In the genomic region with DNA sequence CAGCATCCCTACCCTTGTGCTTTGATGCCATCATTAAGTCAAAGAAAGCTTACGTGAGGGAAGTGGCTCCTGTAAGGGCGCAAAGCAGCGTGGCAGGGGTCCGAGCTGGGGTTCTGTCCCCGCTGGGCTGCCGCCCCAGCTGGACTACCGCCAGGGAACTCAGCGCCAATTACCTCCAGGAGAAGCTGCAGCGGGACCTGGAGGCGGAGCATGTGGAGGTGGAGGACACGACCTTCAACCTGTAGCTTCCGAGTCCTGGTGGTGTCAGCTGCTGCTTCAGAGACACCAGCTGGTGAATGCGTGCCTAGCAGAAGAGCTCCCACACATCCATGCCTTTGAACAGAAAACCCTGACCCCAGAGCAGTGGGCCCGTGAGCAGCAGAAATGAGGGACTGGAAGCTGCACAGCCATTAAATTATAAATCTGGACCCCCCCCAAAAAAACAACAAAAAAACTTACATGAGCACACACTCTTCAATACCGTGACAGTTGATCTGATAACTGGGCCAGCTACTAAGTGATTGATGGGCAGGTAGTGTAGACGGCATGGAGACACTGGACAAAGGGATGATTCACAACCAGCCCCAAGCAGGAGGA, we compare ENCODE assay signal across 1 cellular context.
TF ChIP-seq lines count a peak whose summit lies in the region.

No MANE protein-coding gene starts in this region.

TF ChIP-seq in K562, 482 proteins besides CTCF, POLR2A, EP300 and RAD21 (continued from another document and continues in another):
- TF ChIP-seq, protein P1, sequence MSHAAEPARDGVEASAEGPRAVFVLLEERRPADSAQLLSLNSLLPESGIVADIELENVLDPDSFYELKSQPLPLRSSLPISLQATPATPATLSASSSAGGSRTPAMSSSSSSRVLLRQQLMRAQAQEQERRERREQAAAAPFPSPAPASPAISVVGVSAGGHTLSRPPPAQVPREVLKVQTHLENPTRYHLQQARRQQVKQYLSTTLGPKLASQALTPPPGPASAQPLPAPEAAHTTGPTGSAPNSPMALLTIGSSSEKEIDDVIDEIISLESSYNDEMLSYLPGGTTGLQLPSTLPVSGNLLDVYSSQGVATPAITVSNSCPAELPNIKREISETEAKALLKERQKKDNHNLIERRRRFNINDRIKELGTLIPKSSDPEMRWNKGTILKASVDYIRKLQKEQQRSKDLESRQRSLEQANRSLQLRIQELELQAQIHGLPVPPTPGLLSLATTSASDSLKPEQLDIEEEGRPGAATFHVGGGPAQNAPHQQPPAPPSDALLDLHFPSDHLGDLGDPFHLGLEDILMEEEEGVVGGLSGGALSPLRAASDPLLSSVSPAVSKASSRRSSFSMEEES (CRISPR knock-in tag; IDR thresholded peaks at IDR 0.05): no peak
- TF ChIP-seq POLR3G (IDR thresholded peaks at IDR 0.05; ENCODE audit: extremely low read depth, insufficient read length, insufficient replicate concordance) (no peak), EP400 (IDR thresholded peaks at IDR 0.05) (peak; percentile 67; the same call in 1 of the 2 replicates), ESRRA (IDR thresholded peaks at IDR 0.05; ENCODE audit: borderline replicate concordance, low read depth) (peak; percentile 100), CHCHD3 (CRISPR knock-in tag; IDR thresholded peaks at IDR 0.05) (no peak), CHD4 (IDR thresholded peaks at IDR 0.05; ENCODE audit: insufficient read depth, insufficient replicate concordance, low read depth, low read length, poor library complexity, severe bottlenecking) (no peak), ZNF3 (CRISPR knock-in tag; IDR thresholded peaks at IDR 0.05) (no peak), TEAD4 (IDR thresholded peaks at IDR 0.05; ENCODE audit: low read length) (peak; percentile 43; the same call in 1 of the 2 replicates), TEAD4 (CRISPR knock-in tag; IDR thresholded peaks at IDR 0.05; ENCODE audit: borderline replicate concordance) (no peak), JUND (IDR thresholded peaks at IDR 0.05; ENCODE audit: borderline replicate concordance, low read depth, low read length) (peak; percentile 39), JUND (tag; IDR thresholded peaks at IDR 0.05; ENCODE audit: borderline replicate concordance, low read depth, low read length) (no peak; the same call in 1 of the 3 replicates), XRCC5 (IDR thresholded peaks at IDR 0.05; ENCODE audit: low read depth, low read length) (peak; percentile 51; the same call in 1 of the 2 replicates), ZFP36 (IDR thresholded peaks at IDR 0.05; ENCODE audit: low read depth, low read length, partially characterized antibody) (no peak), JUN (IDR thresholded peaks at IDR 0.05; ENCODE audit: borderline replicate concordance, low read depth, low read length) (no peak), JUN (CRISPR knock-in tag; IDR thresholded peaks at IDR 0.05; ENCODE audit: borderline replicate concordance) (no peak), NCOA2 (IDR thresholded peaks at IDR 0.05; ENCODE audit: partially characterized antibody in 2 of 2) (no peak), ARID2 (IDR thresholded peaks at IDR 0.05) (no peak), ZNF436 (CRISPR knock-in tag; IDR thresholded peaks at IDR 0.05) (no peak), MAFG (tag; conservative IDR thresholded peaks at IDR 0.05) (no peak), CBX1 (IDR thresholded peaks at IDR 0.05; ENCODE audit: low read depth) (no peak), ZNF668 (CRISPR knock-in tag; IDR thresholded peaks at IDR 0.05) (no peak), MED1 (CRISPR knock-in tag; IDR thresholded peaks at IDR 0.05; ENCODE audit: borderline replicate concordance) (no peak), ZKSCAN3 (CRISPR knock-in tag; IDR thresholded peaks at IDR 0.05) (no peak), GATA2 (CRISPR knock-in tag; IDR thresholded peaks at IDR 0.05) (peak; percentile 45), PTBP1 (IDR thresholded peaks at IDR 0.05; ENCODE audit: low read depth, low read length) (no peak), PCBP1 (IDR thresholded peaks at IDR 0.05; ENCODE audit: low read depth, low read length, poor library complexity, severe bottlenecking) (no peak), ZNF431 (CRISPR knock-in tag; IDR thresholded peaks at IDR 0.05) (no peak), KHSRP (IDR thresholded peaks at IDR 0.05) (no peak), ILF3 (IDR thresholded peaks at IDR 0.05; ENCODE audit: borderline replicate concordance) (no peak), SMARCA5 (IDR thresholded peaks at IDR 0.05) (no peak), HNRNPUL1 (IDR thresholded peaks at IDR 0.05; ENCODE audit: low read length) (no peak), STAT5A (IDR thresholded peaks at IDR 0.05; ENCODE audit: borderline replicate concordance, low read length) (no peak), ZNF76 (CRISPR knock-in tag; IDR thresholded peaks at IDR 0.05; ENCODE audit: borderline replicate concordance) (no peak), KAT2B (IDR thresholded peaks at IDR 0.05; ENCODE audit: low read depth, low read length) (no peak), CC2D1A (IDR thresholded peaks at IDR 0.05) (peak; percentile 52; the same call in 1 of the 2 replicates), COPS2 (conservative IDR thresholded peaks at IDR 0.05) (no peak), NFYB (IDR thresholded peaks at IDR 0.05; ENCODE audit: extremely low read depth, insufficient read length) (no peak), SRSF9 (IDR thresholded peaks at IDR 0.05; ENCODE audit: borderline replicate concordance, low read depth, low read length) (no peak), PHB2 (IDR thresholded peaks at IDR 0.05; ENCODE audit: low read depth) (no peak), ETV5 (CRISPR knock-in tag; IDR thresholded peaks at IDR 0.05; ENCODE audit: low read depth) (peak; percentile 53; the same call in 1 of the 2 replicates), NR3C1 (CRISPR knock-in tag; IDR thresholded peaks at IDR 0.05) (no peak), ZNF551 (CRISPR knock-in tag; IDR thresholded peaks at IDR 0.05) (no peak)
- TF ChIP-seq, protein P2, sequence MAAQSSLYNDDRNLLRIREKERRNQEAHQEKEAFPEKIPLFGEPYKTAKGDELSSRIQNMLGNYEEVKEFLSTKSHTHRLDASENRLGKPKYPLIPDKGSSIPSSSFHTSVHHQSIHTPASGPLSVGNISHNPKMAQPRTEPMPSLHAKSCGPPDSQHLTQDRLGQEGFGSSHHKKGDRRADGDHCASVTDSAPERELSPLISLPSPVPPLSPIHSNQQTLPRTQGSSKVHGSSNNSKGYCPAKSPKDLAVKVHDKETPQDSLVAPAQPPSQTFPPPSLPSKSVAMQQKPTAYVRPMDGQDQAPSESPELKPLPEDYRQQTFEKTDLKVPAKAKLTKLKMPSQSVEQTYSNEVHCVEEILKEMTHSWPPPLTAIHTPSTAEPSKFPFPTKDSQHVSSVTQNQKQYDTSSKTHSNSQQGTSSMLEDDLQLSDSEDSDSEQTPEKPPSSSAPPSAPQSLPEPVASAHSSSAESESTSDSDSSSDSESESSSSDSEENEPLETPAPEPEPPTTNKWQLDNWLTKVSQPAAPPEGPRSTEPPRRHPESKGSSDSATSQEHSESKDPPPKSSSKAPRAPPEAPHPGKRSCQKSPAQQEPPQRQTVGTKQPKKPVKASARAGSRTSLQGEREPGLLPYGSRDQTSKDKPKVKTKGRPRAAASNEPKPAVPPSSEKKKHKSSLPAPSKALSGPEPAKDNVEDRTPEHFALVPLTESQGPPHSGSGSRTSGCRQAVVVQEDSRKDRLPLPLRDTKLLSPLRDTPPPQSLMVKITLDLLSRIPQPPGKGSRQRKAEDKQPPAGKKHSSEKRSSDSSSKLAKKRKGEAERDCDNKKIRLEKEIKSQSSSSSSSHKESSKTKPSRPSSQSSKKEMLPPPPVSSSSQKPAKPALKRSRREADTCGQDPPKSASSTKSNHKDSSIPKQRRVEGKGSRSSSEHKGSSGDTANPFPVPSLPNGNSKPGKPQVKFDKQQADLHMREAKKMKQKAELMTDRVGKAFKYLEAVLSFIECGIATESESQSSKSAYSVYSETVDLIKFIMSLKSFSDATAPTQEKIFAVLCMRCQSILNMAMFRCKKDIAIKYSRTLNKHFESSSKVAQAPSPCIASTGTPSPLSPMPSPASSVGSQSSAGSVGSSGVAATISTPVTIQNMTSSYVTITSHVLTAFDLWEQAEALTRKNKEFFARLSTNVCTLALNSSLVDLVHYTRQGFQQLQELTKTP (IDR thresholded peaks at IDR 0.05; ENCODE audit: low read depth in 1 of 2, partially characterized antibody in 2 of 2): peak in 1 of 2 experiments; percentile 93
- TF ChIP-seq, protein P3, sequence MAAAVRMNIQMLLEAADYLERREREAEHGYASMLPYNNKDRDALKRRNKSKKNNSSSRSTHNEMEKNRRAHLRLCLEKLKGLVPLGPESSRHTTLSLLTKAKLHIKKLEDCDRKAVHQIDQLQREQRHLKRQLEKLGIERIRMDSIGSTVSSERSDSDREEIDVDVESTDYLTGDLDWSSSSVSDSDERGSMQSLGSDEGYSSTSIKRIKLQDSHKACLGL (CRISPR knock-in tag; IDR thresholded peaks at IDR 0.05; ENCODE audit: borderline replicate concordance, poor library complexity, severe bottlenecking): no peak
- TF ChIP-seq, protein P4, sequence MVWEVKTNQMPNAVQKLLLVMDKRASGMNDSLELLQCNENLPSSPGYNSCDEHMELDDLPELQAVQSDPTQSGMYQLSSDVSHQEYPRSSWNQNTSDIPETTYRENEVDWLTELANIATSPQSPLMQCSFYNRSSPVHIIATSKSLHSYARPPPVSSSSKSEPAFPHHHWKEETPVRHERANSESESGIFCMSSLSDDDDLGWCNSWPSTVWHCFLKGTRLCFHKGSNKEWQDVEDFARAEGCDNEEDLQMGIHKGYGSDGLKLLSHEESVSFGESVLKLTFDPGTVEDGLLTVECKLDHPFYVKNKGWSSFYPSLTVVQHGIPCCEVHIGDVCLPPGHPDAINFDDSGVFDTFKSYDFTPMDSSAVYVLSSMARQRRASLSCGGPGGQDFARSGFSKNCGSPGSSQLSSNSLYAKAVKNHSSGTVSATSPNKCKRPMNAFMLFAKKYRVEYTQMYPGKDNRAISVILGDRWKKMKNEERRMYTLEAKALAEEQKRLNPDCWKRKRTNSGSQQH (CRISPR knock-in tag; IDR thresholded peaks at IDR 0.05): no peak
- TF ChIP-seq, protein P5, sequence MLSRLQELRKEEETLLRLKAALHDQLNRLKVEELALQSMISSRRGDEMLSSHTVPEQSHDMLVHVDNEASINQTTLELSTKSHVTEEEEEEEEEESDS (CRISPR knock-in tag; IDR thresholded peaks at IDR 0.05): no peak
- TF ChIP-seq, protein P6, sequence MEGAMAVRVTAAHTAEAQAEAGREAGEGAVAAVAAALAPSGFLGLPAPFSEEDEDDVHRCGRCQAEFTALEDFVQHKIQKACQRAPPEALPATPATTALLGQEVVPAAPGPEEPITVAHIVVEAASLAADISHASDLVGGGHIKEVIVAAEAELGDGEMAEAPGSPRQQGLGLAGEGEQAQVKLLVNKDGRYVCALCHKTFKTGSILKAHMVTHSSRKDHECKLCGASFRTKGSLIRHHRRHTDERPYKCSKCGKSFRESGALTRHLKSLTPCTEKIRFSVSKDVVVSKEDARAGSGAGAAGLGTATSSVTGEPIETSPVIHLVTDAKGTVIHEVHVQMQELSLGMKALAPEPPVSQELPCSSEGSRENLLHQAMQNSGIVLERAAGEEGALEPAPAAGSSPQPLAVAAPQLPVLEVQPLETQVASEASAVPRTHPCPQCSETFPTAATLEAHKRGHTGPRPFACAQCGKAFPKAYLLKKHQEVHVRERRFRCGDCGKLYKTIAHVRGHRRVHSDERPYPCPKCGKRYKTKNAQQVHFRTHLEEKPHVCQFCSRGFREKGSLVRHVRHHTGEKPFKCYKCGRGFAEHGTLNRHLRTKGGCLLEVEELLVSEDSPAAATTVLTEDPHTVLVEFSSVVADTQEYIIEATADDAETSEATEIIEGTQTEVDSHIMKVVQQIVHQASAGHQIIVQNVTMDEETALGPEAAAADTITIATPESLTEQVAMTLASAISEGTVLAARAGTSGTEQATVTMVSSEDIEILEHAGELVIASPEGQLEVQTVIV (CRISPR knock-in tag; IDR thresholded peaks at IDR 0.05; ENCODE audit: borderline replicate concordance): no peak
- TF ChIP-seq, protein P7, sequence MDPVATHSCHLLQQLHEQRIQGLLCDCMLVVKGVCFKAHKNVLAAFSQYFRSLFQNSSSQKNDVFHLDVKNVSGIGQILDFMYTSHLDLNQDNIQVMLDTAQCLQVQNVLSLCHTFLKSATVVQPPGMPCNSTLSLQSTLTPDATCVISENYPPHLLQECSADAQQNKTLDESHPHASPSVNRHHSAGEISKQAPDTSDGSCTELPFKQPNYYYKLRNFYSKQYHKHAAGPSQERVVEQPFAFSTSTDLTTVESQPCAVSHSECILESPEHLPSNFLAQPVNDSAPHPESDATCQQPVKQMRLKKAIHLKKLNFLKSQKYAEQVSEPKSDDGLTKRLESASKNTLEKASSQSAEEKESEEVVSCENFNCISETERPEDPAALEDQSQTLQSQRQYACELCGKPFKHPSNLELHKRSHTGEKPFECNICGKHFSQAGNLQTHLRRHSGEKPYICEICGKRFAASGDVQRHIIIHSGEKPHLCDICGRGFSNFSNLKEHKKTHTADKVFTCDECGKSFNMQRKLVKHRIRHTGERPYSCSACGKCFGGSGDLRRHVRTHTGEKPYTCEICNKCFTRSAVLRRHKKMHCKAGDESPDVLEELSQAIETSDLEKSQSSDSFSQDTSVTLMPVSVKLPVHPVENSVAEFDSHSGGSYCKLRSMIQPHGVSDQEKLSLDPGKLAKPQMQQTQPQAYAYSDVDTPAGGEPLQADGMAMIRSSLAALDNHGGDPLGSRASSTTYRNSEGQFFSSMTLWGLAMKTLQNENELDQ (CRISPR knock-in tag; IDR thresholded peaks at IDR 0.05; ENCODE audit: borderline replicate concordance): no peak
- TF ChIP-seq, protein P8, sequence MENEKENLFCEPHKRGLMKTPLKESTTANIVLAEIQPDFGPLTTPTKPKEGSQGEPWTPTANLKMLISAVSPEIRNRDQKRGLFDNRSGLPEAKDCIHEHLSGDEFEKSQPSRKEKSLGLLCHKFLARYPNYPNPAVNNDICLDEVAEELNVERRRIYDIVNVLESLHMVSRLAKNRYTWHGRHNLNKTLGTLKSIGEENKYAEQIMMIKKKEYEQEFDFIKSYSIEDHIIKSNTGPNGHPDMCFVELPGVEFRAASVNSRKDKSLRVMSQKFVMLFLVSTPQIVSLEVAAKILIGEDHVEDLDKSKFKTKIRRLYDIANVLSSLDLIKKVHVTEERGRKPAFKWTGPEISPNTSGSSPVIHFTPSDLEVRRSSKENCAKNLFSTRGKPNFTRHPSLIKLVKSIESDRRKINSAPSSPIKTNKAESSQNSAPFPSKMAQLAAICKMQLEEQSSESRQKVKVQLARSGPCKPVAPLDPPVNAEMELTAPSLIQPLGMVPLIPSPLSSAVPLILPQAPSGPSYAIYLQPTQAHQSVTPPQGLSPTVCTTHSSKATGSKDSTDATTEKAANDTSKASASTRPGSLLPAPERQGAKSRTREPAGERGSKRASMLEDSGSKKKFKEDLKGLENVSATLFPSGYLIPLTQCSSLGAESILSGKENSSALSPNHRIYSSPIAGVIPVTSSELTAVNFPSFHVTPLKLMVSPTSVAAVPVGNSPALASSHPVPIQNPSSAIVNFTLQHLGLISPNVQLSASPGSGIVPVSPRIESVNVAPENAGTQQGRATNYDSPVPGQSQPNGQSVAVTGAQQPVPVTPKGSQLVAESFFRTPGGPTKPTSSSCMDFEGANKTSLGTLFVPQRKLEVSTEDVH (IDR thresholded peaks at IDR 0.05; ENCODE audit: low read depth, partially characterized antibody): no peak
- TF ChIP-seq, protein P9, sequence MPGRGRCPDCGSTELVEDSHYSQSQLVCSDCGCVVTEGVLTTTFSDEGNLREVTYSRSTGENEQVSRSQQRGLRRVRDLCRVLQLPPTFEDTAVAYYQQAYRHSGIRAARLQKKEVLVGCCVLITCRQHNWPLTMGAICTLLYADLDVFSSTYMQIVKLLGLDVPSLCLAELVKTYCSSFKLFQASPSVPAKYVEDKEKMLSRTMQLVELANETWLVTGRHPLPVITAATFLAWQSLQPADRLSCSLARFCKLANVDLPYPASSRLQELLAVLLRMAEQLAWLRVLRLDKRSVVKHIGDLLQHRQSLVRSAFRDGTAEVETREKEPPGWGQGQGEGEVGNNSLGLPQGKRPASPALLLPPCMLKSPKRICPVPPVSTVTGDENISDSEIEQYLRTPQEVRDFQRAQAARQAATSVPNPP (IDR thresholded peaks at IDR 0.05; ENCODE audit: borderline replicate concordance, insufficient read depth, insufficient read length): no peak
